In the genomic region with DNA sequence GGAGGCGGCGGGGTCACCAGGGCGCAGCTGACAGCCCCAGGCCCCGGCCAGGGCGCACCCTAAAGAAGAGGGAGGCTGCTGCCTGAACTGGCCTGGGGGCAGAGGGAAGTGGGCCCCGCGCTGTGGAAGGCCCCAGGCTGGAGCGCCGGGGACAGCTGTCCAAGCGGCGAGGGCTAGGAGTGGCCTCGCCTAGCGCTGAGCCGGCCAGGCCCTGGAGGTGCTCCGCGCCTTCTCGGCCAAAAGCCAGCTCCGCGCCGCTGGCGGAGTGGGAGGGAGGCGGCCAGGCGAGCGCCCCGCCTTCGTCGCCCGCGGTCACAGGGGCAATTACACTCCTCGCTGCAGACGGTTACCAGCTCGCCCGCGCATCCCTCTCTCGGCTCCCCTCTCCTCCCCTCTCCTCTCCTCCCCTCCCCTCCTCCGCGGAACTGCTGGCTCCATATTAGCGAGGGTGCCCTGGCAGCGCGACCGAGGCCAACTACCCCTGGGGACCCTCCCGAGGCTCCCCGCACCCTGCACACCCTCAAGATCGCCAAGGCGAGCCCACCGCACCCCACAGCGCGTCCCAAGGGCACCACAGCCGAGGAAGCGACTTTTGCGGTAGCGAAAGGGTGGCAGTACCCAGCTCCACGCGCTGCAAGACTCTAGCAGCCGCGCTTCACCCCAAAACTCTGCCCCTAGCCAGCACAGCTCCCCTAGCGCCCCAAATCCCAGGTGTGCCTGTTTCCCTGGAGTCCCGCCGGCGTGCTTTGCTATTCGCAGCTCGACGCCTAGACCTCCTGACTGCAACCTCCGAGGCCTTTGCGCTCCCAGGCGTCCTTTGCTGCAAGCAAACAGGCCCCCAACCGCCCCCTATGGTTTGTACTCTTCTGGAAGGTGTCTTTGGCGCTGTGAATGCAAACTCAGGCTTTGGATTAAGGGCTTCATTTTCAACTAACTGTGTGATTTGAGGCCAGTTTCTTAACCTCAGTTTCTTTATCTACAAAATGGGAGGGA, we compare ENCODE assay signal across 8 cellular contexts.
DNase-seq lines count a peak whose midpoint lies in the region; ATAC-seq, FAIRE-seq and TF ChIP-seq lines count a peak whose summit lies in the region.

No MANE protein-coding gene starts in this region.

- 32% methylated on average over 23 of the region's 68 CpGs for WGBS in right lobe of liver (ENCODE audit: insufficient coverage, low coverage, low lambda C conversion rate, missing lambda C conversion rate)
- WGBS in HepG2 (ENCODE audit: low lambda C conversion rate): 96% methylated on average over 24 of the region's 68 CpGs
- WGBS in body of pancreas, 2 donors: 42% methylated on average over 13 of the region's 68 CpGs; no CpG with 5 or more reads in 1 of the 2 donors

- intact Hi-C loops in right lobe of liver (cut with DNase I) (no loop called here), HepG2 (cut with micrococcal nuclease; ENCODE audit: unreplicated experiment) (no loop called here), body of pancreas (cut with DNase I) (no loop called here)

- FAIRE-seq in HepG2 (lab: Jason Lieb, UNC): no peak

- H3K27ac ChIP-seq in right lobe of liver (no peak overlapping the region), HepG2 (ENCODE audit: extremely low read length, insufficient read depth, low read length) (no peak overlapping the region), body of pancreas (no peak overlapping the region)

- DNase-seq in right lobe of liver (peak in 1 of 3 donors; percentile 55), HepG2 (ENCODE audit: low spot score) (no peak), body of pancreas (peak; percentile 20 to 62 (median 45)), mucosa of gallbladder (ENCODE audit: low spot score) (peak; percentile 17), NCI-H2081 (lab: John Stamatoyannopoulos, UW) (no peak), H4 (ENCODE audit: low spot score) (no peak), kidney glomerular epithelial cell (lab: John Stamatoyannopoulos, UW) (no peak), DMS153 treated with DMSO at 0.1 percent for 48 hours (lab: John Stamatoyannopoulos, UW; ENCODE audit: unreplicated experiment) (no peak)

- POLR2A ChIA-PET in HepG2 (lab: Yijun Ruan, JAX): no interaction called here

- no peak for TF ChIP-seq EP300 in HepG2 (IDR thresholded peaks at IDR 0.05; ENCODE audit: low read depth in 2 of 2, low read length in 2 of 2)
- TF ChIP-seq EP300 in HepG2 (CRISPR knock-in tag; IDR thresholded peaks at IDR 0.05; ENCODE audit: borderline replicate concordance): no peak

- TF ChIP-seq RAD21 in HepG2 (CRISPR knock-in tag; IDR thresholded peaks at IDR 0.05): no peak

- H4K20me1 ChIP-seq in HepG2 (ENCODE audit: insufficient read depth, low read length): no peaks in the 10 kb centered on the region

- no peaks in the 10 kb centered on the region for H3K79me2 ChIP-seq in HepG2 (ENCODE audit: insufficient read depth, low read length)

- H3K4me1 ChIP-seq in right lobe of liver (no peaks in the 10 kb centered on the region), HepG2 (ENCODE audit: insufficient read depth, low read length) (peaks cover 44% of the 10 kb centered on the region), body of pancreas (peaks cover 6% of the 10 kb centered on the region)

- H3K4me2 ChIP-seq in HepG2 (ENCODE audit: low read depth, low read length): no peak overlapping the region

- in situ Hi-C loops in HepG2 (cut with HindIII; ENCODE audit: extremely low pct_ligation_motif_present, low pct_unique_long_range_greater_than_20kb): no loop called here

- CTCF ChIA-PET in HepG2 (lab: Yijun Ruan, JAX; ENCODE audit: low intra/inter-chr PET ratio, low total read pairs): no interaction called here

- no peak for TF ChIP-seq CTCF in right lobe of liver (IDR thresholded peaks at IDR 0.05)
- TF ChIP-seq CTCF in HepG2 (CRISPR knock-in tag; IDR thresholded peaks at IDR 0.05): no peak
- no peak for TF ChIP-seq CTCF in body of pancreas (IDR thresholded peaks at IDR 0.05)

- H2AFZ ChIP-seq in HepG2 (ENCODE audit: low read length): no peak overlapping the region

- H3K36me3 ChIP-seq in right lobe of liver: no peaks in the 10 kb centered on the region
- H3K36me3 ChIP-seq in HepG2 (replicated peaks in 1 of 2; ENCODE audit: control insufficient read depth in 1 of 2, insufficient read depth in 2 of 2, low read length in 2 of 2): no peaks in the 10 kb centered on the region
- no peaks in the 10 kb centered on the region for H3K36me3 ChIP-seq in body of pancreas (replicated peaks in 1 of 2; ENCODE audit: insufficient read depth in 1 of 2, low read depth in 2 of 2)

- H3K27me3 ChIP-seq in right lobe of liver (peaks cover 3 to 12% of the 10 kb centered on the region in 2 donors), HepG2 (ENCODE audit: control insufficient read depth in 1 of 2, insufficient read depth in 2 of 2, low read length in 2 of 2) (no peaks in the 10 kb centered on the region), body of pancreas (no peaks in the 10 kb centered on the region)

- TF ChIP-seq POLR2A in right lobe of liver (IDR thresholded peaks at IDR 0.05): no peak
- no peak for TF ChIP-seq POLR2A in HepG2 (IDR thresholded peaks at IDR 0.05; ENCODE audit: insufficient read depth in 1 of 2, low read depth in 2 of 2, low read length in 2 of 2)
- TF ChIP-seq POLR2A in body of pancreas (IDR thresholded peaks at IDR 0.05): no peak

- no peak overlapping the region for H3K4me3 ChIP-seq in right lobe of liver
- H3K4me3 ChIP-seq in HepG2 (replicated peaks in 1 of 3; ENCODE audit: insufficient read depth in 1 of 3, low read depth in 2 of 3, low read length in 3 of 3): no peak overlapping the region
- no peak overlapping the region for H3K4me3 ChIP-seq in body of pancreas

- H3K9ac ChIP-seq in HepG2 (ENCODE audit: insufficient read depth, low read depth, low read length): no peak overlapping the region

- H3K9me3 ChIP-seq in right lobe of liver (no peaks in the 10 kb centered on the region), HepG2 (ENCODE audit: low read length) (no peaks in the 10 kb centered on the region), body of pancreas (no peaks in the 10 kb centered on the region)

- no TSS peak for BruUV-seq in HepG2 (replicated peaks; lab: Mats Ljungman, UMichigan)

- ATAC-seq in right lobe of liver (peak; percentile 62 to 78 (median 72)), HepG2 (no peak), body of pancreas (peak; percentile 52)

TF ChIP-seq in HepG2, 621 proteins besides CTCF, POLR2A, EP300 and RAD21 (continues in another document):
- TF ChIP-seq MAFF (IDR thresholded peaks at IDR 0.05; ENCODE audit: low read depth, low read length) (no peak), IRF1 (CRISPR knock-in tag; IDR thresholded peaks at IDR 0.05; ENCODE audit: low read depth) (no peak), ATF5 (CRISPR knock-in tag; IDR thresholded peaks at IDR 0.05; ENCODE audit: low read depth) (no peak), ZNF230 (CRISPR knock-in tag; IDR thresholded peaks at IDR 0.05) (no peak), PHB2 (IDR thresholded peaks at IDR 0.05; ENCODE audit: partially characterized antibody) (no peak), HBP1 (CRISPR knock-in tag; IDR thresholded peaks at IDR 0.05; ENCODE audit: low read depth) (no peak), NFATC3 (CRISPR knock-in tag; IDR thresholded peaks at IDR 0.05) (no peak), ZNF235 (CRISPR knock-in tag; IDR thresholded peaks at IDR 0.05; ENCODE audit: borderline replicate concordance) (no peak)

Comparison
In these comparisons a context has a peak if more than half of its experiments do, and no peak if none do; other contexts are left out.
1. DNase-seq: peak in body of pancreas (4 of 4) and mucosa of gallbladder (single experiment); none in HepG2 (single experiment), NCI-H2081 (0 of 2), H4 (single experiment), kidney glomerular epithelial cell (single experiment) and DMS153 treated with DMSO at 0.1 percent for 48 hours (single experiment).